ENCODE assay signal across 1 cellular context in genomic region chr11:6475936-6476335, GRCh38.
TF ChIP-seq lines count a peak whose summit lies in the region.

No MANE protein-coding gene starts in this region.

TF ChIP-seq in GM23338, 12 proteins besides CTCF, POLR2A, EP300 and RAD21 (continued from another document):
- no peak for TF ChIP-seq REST (IDR thresholded peaks at IDR 0.05; ENCODE audit: unreplicated experiment)
- TF ChIP-seq CREB1 (CRISPR knock-in tag; IDR thresholded peaks at IDR 0.05; ENCODE audit: low read depth) = no peak
- TF ChIP-seq EZH2 (IDR thresholded peaks at IDR 0.05; ENCODE audit: low read depth, unreplicated experiment) = no peak
